ENCODE assay signal across 22 cellular contexts in genomic region chr21:28899220-28899619, GRCh38.
"Had no signal": no experiment of that assay in that cellular context is flagged by ENCODE, and none has a peak within 500 bp of the region (broad histone marks: within the 10 kb centered on the region; RNA-seq: fewer than 3 reads in every experiment).

No MANE protein-coding gene starts in this region.

- H3K36me3 ChIP-seq: colonic mucosa, gastrocnemius medialis, left ventricle myocardium inferior, right lobe of liver, stomach, suprapubic skin had no signal

- ATAC-seq: effector memory CD8-positive, alpha-beta T cell; esophagus mucosa; gastrocnemius medialis; right lobe of liver; stimulated activated memory B cell treated with anti-CD40 and anti-IgM and Interleukin-4, amounts not matched to agents 10 μg/mL and 1 μg/mL and 100 μg/mL, for 72 hours had no signal

- H3K9me3 ChIP-seq: colonic mucosa, gastrocnemius medialis, right lobe of liver, suprapubic skin had no signal

- H3K4me1 ChIP-seq: colonic mucosa, gastrocnemius medialis, left ventricle myocardium inferior, right lobe of liver, stomach, suprapubic skin had no signal

- H3K27ac ChIP-seq: colonic mucosa, dorsolateral prefrontal cortex, gastrocnemius medialis, left ventricle myocardium inferior, right lobe of liver, suprapubic skin had no signal

- H3K4me3 ChIP-seq: colonic mucosa, dorsolateral prefrontal cortex, gastrocnemius medialis, left ventricle myocardium inferior, right lobe of liver, stomach, suprapubic skin had no signal

- DNase-seq: activated CD4-positive, alpha-beta memory T cell treated with anti-CD3 and anti-CD28 coated beads for 36 hours; activated CD4-positive, alpha-beta T cell treated with anti-CD3 and anti-CD28 coated beads for 48 hours; activated effector memory CD4-positive, alpha-beta T cell treated with anti-CD3 and anti-CD28 coated beads, Interleukin-2, amount 50 U/mL, for 16 hours; activated naive CD4-positive, alpha-beta T cell treated with anti-CD3 and anti-CD28 coated beads, Interleukin-2, amount 50 U/mL, for 16 hours; central memory CD4-positive, alpha-beta T cell; colonic mucosa; dorsolateral prefrontal cortex; effector memory CD8-positive, alpha-beta T cell; gastrocnemius medialis; hippocampal formation; kidney glomerular epithelial cell; left ventricle myocardium inferior; nephron progenitor cell; occipital lobe; right lobe of liver; small intestine; stimulated activated CD4-positive, alpha-beta T cell treated with anti-CD3 and anti-CD28 coated beads, Interleukin-15, amount 100 ng/mL, for 24 hours; stomach; T-helper 2 cell had no signal

- H3K27me3 ChIP-seq: colonic mucosa, right lobe of liver, suprapubic skin had no signal
